In genomic region chr13:20772401-20773131, GRCh38 we compare ENCODE assay signal across 8 cellular contexts. TPM values are rescaled to one million over a fixed set of nuclear protein-coding genes. Genes with fewer than 3 reads are reported as not detected.
DNase-seq lines count a peak whose midpoint lies in the region; ATAC-seq and TF ChIP-seq lines count a peak whose summit lies in the region.

No MANE protein-coding gene starts in this region.

- TF ChIP-seq CTCF in heart left ventricle (IDR thresholded peaks at IDR 0.05): no peak
- TF ChIP-seq CTCF in upper lobe of left lung (IDR thresholded peaks at IDR 0.05): no peak

- no peak for TF ChIP-seq EP300 in upper lobe of left lung (IDR thresholded peaks at IDR 0.05)

- TF ChIP-seq POLR2A in heart left ventricle (IDR thresholded peaks at IDR 0.05) (no peak), upper lobe of left lung (IDR thresholded peaks at IDR 0.05) (no peak)

- peaks cover 0 to 24% (median 5%) of the 10 kb centered on the region in 12 donors for H3K9me3 ChIP-seq in heart left ventricle
- H3K9me3 ChIP-seq in upper lobe of left lung: peaks cover 0 to 7% (median 1%) of the 10 kb centered on the region in 4 donors

- peaks cover 3% of the 10 kb centered on the region for H3K9me3 Mint-ChIP-seq in activated T-helper 17 cell treated with anti-CD3 and anti-CD28 coated beads, Interleukin-2, amount 50 U/mL, for 72 hours

- H3K27me3 Mint-ChIP-seq in activated T-helper 17 cell treated with anti-CD3 and anti-CD28 coated beads, Interleukin-2, amount 50 U/mL, for 72 hours: no peaks in the 10 kb centered on the region

- no peak for ATAC-seq in heart left ventricle
- no peak for ATAC-seq in left ventricle myocardium superior
- no peak for ATAC-seq in activated T-helper 17 cell treated with anti-CD3 and anti-CD28 coated beads, Interleukin-2, amount 50 U/mL, for 72 hours (replicated peaks)
- no peak for ATAC-seq in upper lobe of left lung (ENCODE audit: low FRiP score in 2 of 2)
- no peak for ATAC-seq in GM18873 (IDR thresholded peaks at IDR 0.05; ENCODE audit: low FRiP score, unreplicated experiment)
- no peak for ATAC-seq in GM19452 (IDR thresholded peaks at IDR 0.05; ENCODE audit: unreplicated experiment)

- peak overlapping the region; percentile 85 for H3K4me3 Mint-ChIP-seq in activated T-helper 17 cell treated with anti-CD3 and anti-CD28 coated beads, Interleukin-2, amount 50 U/mL, for 72 hours

- H3K36me3 ChIP-seq in heart left ventricle (peaks cover 0 to 17% (median 8%) of the 10 kb centered on the region in 9 donors), upper lobe of left lung (no peaks in the 10 kb centered on the region)

- H3K27me3 ChIP-seq in heart left ventricle: no peaks in the 10 kb centered on the region
- H3K27me3 ChIP-seq in upper lobe of left lung: no peaks in the 10 kb centered on the region

- H3K4me1 ChIP-seq in heart left ventricle: peaks cover 0 to 14% (median 8%) of the 10 kb centered on the region in 12 donors
- peaks cover 7 to 16% (median 9%) of the 10 kb centered on the region in 4 donors for H3K4me1 ChIP-seq in upper lobe of left lung

- DNase-seq in heart left ventricle (no peak), left ventricle myocardium superior (no peak), left kidney (ENCODE audit: low read depth, low spot score) (peak; percentile 4), upper lobe of left lung (no peak), cerebellar nuclear complex (lab: John Stamatoyannopoulos, UW) (no peak)

- H3K4me1 Mint-ChIP-seq in activated T-helper 17 cell treated with anti-CD3 and anti-CD28 coated beads, Interleukin-2, amount 50 U/mL, for 72 hours: peaks cover 16% of the 10 kb centered on the region

- intact Hi-C loops in heart left ventricle (cut with DNase I): loop anchor here in 5 of 10 donors (2.0 to 10.0 kb wide), 8 partner anchors 40 to 130 kb away; partner anchors contain the start of gene XPO4 (in 1 of the 5)
- intact Hi-C loops in left ventricle myocardium superior (cut with micrococcal nuclease): no loop called here

- peak overlapping the region in 11 of 12 donors; percentile 85 to 97 (median 93) for H3K27ac ChIP-seq in heart left ventricle
- peak overlapping the region; percentile 89 to 93 (median 92) for H3K27ac ChIP-seq in upper lobe of left lung

- peak overlapping the region; percentile 95 for H3K27ac Mint-ChIP-seq in activated T-helper 17 cell treated with anti-CD3 and anti-CD28 coated beads, Interleukin-2, amount 50 U/mL, for 72 hours

- H3K36me3 Mint-ChIP-seq in activated T-helper 17 cell treated with anti-CD3 and anti-CD28 coated beads, Interleukin-2, amount 50 U/mL, for 72 hours (ENCODE audit: low read depth): peaks cover 60% of the 10 kb centered on the region

- peak overlapping the region in 11 of 12 donors; percentile 47 to 80 (median 71) for H3K4me3 ChIP-seq in heart left ventricle
- H3K4me3 ChIP-seq in upper lobe of left lung: peak overlapping the region in 3 of 4 donors; percentile 57 to 80 (median 74)

- 85 to 89% (median 87%) methylated on average over 10 of the region's 10 CpGs for WGBS in heart left ventricle, 4 donors
- WGBS in upper lobe of left lung, 2 donors: 76 to 84% methylated on average over 10 of the region's 10 CpGs

RNA-seq across cellular contexts. Expression of gene EEF1AKMT1, which starts 1.2 kb away (rescaled TPM):
- total RNA-seq in heart left ventricle (10 to 100 TPM in 2 of 9 donors, 1 to 10 TPM in 7; 4.5 to 10.2 (median 8.3) TPM), left ventricle myocardium superior (9.1 TPM), upper lobe of left lung (10 to 100 TPM in 2 of 6 donors, 1 to 10 TPM in 4; 3.1 to 13.8 (median 9.0) TPM)
- 1 to 10 TPM; 8.8 to 8.9 TPM for polyA plus RNA-seq in heart left ventricle
- 10 to 100 TPM; 12.1 to 15.6 TPM for total RNA-seq in activated T-helper 17 cell treated with anti-CD3 and anti-CD28 coated beads, Interleukin-2, amount 50 U/mL, for 72 hours
